22 cellular contexts compared by ENCODE assay signal in genomic region chr2:24667542-24667941, GRCh38.
"Had no signal": no experiment of that assay in that cellular context is flagged by ENCODE, and none has a peak within 500 bp of the region (broad histone marks: within the 10 kb centered on the region; RNA-seq: fewer than 3 reads in every experiment).

No MANE protein-coding gene starts in this region.

- H3K27ac Mint-ChIP-seq: nephron; stimulated activated effector memory CD8-positive, alpha-beta T cell treated with anti-CD3 and anti-CD28 coated beads, Interleukin-12 subunit alpha, Interleukin-12 subunit beta, amount 100 ng/mL, for 72 hours; stimulated activated naive B cell treated with anti-CD40 and anti-IgM and Interleukin-4, amounts not matched to agents 10 μg/mL and 1 μg/mL and 100 μg/mL, for 72 hours had no signal

- H3K4me1 Mint-ChIP-seq: nephron; neural crest cell; stimulated activated effector memory CD8-positive, alpha-beta T cell treated with anti-CD3 and anti-CD28 coated beads, Interleukin-12 subunit alpha, Interleukin-12 subunit beta, amount 100 ng/mL, for 72 hours; stimulated activated naive B cell treated with anti-CD40 and anti-IgM and Interleukin-4, amounts not matched to agents 10 μg/mL and 1 μg/mL and 100 μg/mL, for 72 hours had no signal

- H3K9me3 Mint-ChIP-seq: natural killer cell; nephron; neural crest cell; stimulated activated effector memory CD8-positive, alpha-beta T cell treated with anti-CD3 and anti-CD28 coated beads, Interleukin-12 subunit alpha, Interleukin-12 subunit beta, amount 100 ng/mL, for 72 hours; stimulated activated naive B cell treated with anti-CD40 and anti-IgM and Interleukin-4, amounts not matched to agents 10 μg/mL and 1 μg/mL and 100 μg/mL, for 72 hours; stimulated activated naive CD8-positive, alpha-beta T cell treated with anti-CD3 and anti-CD28 coated beads, Interleukin-15, Interleukin-2, amounts not matched to agents 100 ng/mL and 50 ng/mL, for 24 hours had no signal

- H3K4me3 Mint-ChIP-seq: natural killer cell; nephron; neural crest cell; stimulated activated effector memory CD8-positive, alpha-beta T cell treated with anti-CD3 and anti-CD28 coated beads, Interleukin-12 subunit alpha, Interleukin-12 subunit beta, amount 100 ng/mL, for 72 hours; stimulated activated naive B cell treated with anti-CD40 and anti-IgM and Interleukin-4, amounts not matched to agents 10 μg/mL and 1 μg/mL and 100 μg/mL, for 72 hours; stimulated activated naive CD8-positive, alpha-beta T cell treated with anti-CD3 and anti-CD28 coated beads, Interleukin-15, Interleukin-2, amounts not matched to agents 100 ng/mL and 50 ng/mL, for 24 hours had no signal

- H3K27me3 Mint-ChIP-seq: stimulated activated naive B cell treated with anti-CD40 and anti-IgM and Interleukin-4, amounts not matched to agents 10 μg/mL and 1 μg/mL and 100 μg/mL, for 72 hours; stimulated activated naive CD8-positive, alpha-beta T cell treated with anti-CD3 and anti-CD28 coated beads, Interleukin-15, Interleukin-2, amounts not matched to agents 100 ng/mL and 50 ng/mL, for 24 hours had no signal

- ATAC-seq: natural killer cell; pancreas; psoas muscle; right cardiac atrium; right lobe of liver; stimulated activated effector memory CD8-positive, alpha-beta T cell treated with anti-CD3 and anti-CD28 coated beads, Interleukin-12 subunit alpha, Interleukin-12 subunit beta, amount 100 ng/mL, for 72 hours; stimulated activated naive B cell treated with anti-CD40 and anti-IgM and Interleukin-4, amounts not matched to agents 10 μg/mL and 1 μg/mL and 100 μg/mL, for 72 hours had no signal

- DNase-seq: natural killer cell; nucleus accumbens; pancreas; psoas muscle; right cardiac atrium; right lobe of liver; sigmoid colon; small intestine; stimulated activated CD4-positive, alpha-beta T cell treated with anti-CD3 and anti-CD28 coated beads, Interleukin-15, amount 100 ng/mL, for 24 hours; stimulated activated CD4-positive, alpha-beta T cell treated with anti-CD3 and anti-CD28 coated beads, Interleukin-2, amount 100 ng/mL, for 24 hours; stimulated activated CD4-positive, alpha-beta T cell treated with anti-CD3 and anti-CD28 coated beads, Interleukin-2, amount 100 ng/mL, for 48 hours; stimulated activated CD4-positive, alpha-beta T cell treated with anti-CD3 and anti-CD28 coated beads, Interleukin-4, amount 100 ng/mL, for 24 hours; stimulated activated naive B cell treated with anti-CD40 and anti-IgM and Interleukin-4, amounts not matched to agents 10 μg/mL and 1 μg/mL and 100 μg/mL, for 72 hours; stimulated activated naive CD4-positive, alpha-beta T cell treated with Interleukin-2 at 50 U/mL for 16 hours; stomach; thyroid gland; trophoblast cell; upper lobe of left lung had no signal
